9 cellular contexts compared by ENCODE assay signal in genomic region chrX:44344687-44345086, GRCh38.
DNase-seq lines count a peak whose midpoint lies in the region; ATAC-seq lines count a peak whose summit lies in the region.
"Had no signal": no experiment of that assay in that cellular context is flagged by ENCODE, and none has a peak within 500 bp of the region (broad histone marks: within the 10 kb centered on the region; RNA-seq: fewer than 3 reads in every experiment).

No MANE protein-coding gene starts in this region.

- peak overlapping the region; percentile 73 for H3K27ac Mint-ChIP-seq in activated naive CD8-positive, alpha-beta T cell treated with anti-CD3 and anti-CD28 coated beads, Interleukin-2, amount 50 U/mL, for 24 hours
- H3K27ac Mint-ChIP-seq in stimulated activated effector memory CD8-positive, alpha-beta T cell treated with anti-CD3 and anti-CD28 coated beads, Interleukin-12 subunit alpha, Interleukin-12 subunit beta, amount 100 ng/mL, for 72 hours, result peak overlapping the region; percentile 89

- H3K4me1 Mint-ChIP-seq in activated naive CD8-positive, alpha-beta T cell treated with anti-CD3 and anti-CD28 coated beads, Interleukin-2, amount 50 U/mL, for 24 hours, result peaks cover 15% of the 10 kb centered on the region
- peaks cover 18% of the 10 kb centered on the region for H3K4me1 Mint-ChIP-seq in stimulated activated effector memory CD8-positive, alpha-beta T cell treated with anti-CD3 and anti-CD28 coated beads, Interleukin-12 subunit alpha, Interleukin-12 subunit beta, amount 100 ng/mL, for 72 hours

- H3K36me3 Mint-ChIP-seq in activated naive CD8-positive, alpha-beta T cell treated with anti-CD3 and anti-CD28 coated beads, Interleukin-2, amount 50 U/mL, for 24 hours (ENCODE audit: low read depth), result no peaks in the 10 kb centered on the region
- no peaks in the 10 kb centered on the region for H3K36me3 Mint-ChIP-seq in stimulated activated effector memory CD8-positive, alpha-beta T cell treated with anti-CD3 and anti-CD28 coated beads, Interleukin-12 subunit alpha, Interleukin-12 subunit beta, amount 100 ng/mL, for 72 hours

- no peaks in the 10 kb centered on the region for H3K27me3 Mint-ChIP-seq in activated naive CD8-positive, alpha-beta T cell treated with anti-CD3 and anti-CD28 coated beads, Interleukin-2, amount 50 U/mL, for 24 hours

- no peaks in the 10 kb centered on the region for H3K9me3 Mint-ChIP-seq in activated naive CD8-positive, alpha-beta T cell treated with anti-CD3 and anti-CD28 coated beads, Interleukin-2, amount 50 U/mL, for 24 hours
- H3K9me3 Mint-ChIP-seq in stimulated activated effector memory CD8-positive, alpha-beta T cell treated with anti-CD3 and anti-CD28 coated beads, Interleukin-12 subunit alpha, Interleukin-12 subunit beta, amount 100 ng/mL, for 72 hours, result no peaks in the 10 kb centered on the region

- ATAC-seq in activated naive CD8-positive, alpha-beta T cell treated with anti-CD3 and anti-CD28 coated beads, Interleukin-2, amount 50 U/mL, for 24 hours, result no peak
- ATAC-seq in stimulated activated effector memory CD8-positive, alpha-beta T cell treated with anti-CD3 and anti-CD28 coated beads, Interleukin-12 subunit alpha, Interleukin-12 subunit beta, amount 100 ng/mL, for 72 hours, result peak; percentile 36
- no peak for ATAC-seq in HG02852 (IDR thresholded peaks at IDR 0.05; ENCODE audit: unreplicated experiment)

- H3K27ac ChIP-seq in substantia nigra (ENCODE audit: low read depth, low read length, poor library complexity, severe bottlenecking), result no peak overlapping the region

- H3K4me3 Mint-ChIP-seq in activated naive CD8-positive, alpha-beta T cell treated with anti-CD3 and anti-CD28 coated beads, Interleukin-2, amount 50 U/mL, for 24 hours, result peak overlapping the region; percentile 77
- H3K4me3 Mint-ChIP-seq in stimulated activated effector memory CD8-positive, alpha-beta T cell treated with anti-CD3 and anti-CD28 coated beads, Interleukin-12 subunit alpha, Interleukin-12 subunit beta, amount 100 ng/mL, for 72 hours, result peak overlapping the region; percentile 83

- DNase-seq in activated CD4-positive, alpha-beta T cell treated with anti-CD3 and anti-CD28 coated beads for 48 hours, result peak; percentile 1
- no peak for DNase-seq in activated CD4-positive, alpha-beta T cell treated with anti-CD3 and anti-CD28 coated beads for 1 hour
- DNase-seq in NOMO-1 (lab: John Stamatoyannopoulos, UW; ENCODE audit: unreplicated experiment in 2 of 2), result peak; percentile 63 to 81
- no peak for DNase-seq in activated naive CD8-positive, alpha-beta T cell treated with anti-CD3 and anti-CD28 coated beads, Interleukin-2, amount 50 U/mL, for 24 hours
- no peak for DNase-seq in stimulated activated effector memory CD8-positive, alpha-beta T cell treated with anti-CD3 and anti-CD28 coated beads, Interleukin-12 subunit alpha, Interleukin-12 subunit beta, amount 100 ng/mL, for 72 hours (ENCODE audit: low spot score in 2 of 2)
- no peak for DNase-seq in substantia nigra (lab: John Stamatoyannopoulos, UW)
- no peak for DNase-seq in foreskin melanocyte
- DNase-seq: GOT3 had no signal

Comparison
In these comparisons a context has a peak if more than half of its experiments do, and no peak if none do; other contexts are left out.
1. DNase-seq: peak in activated CD4-positive, alpha-beta T cell treated with anti-CD3 and anti-CD28 coated beads for 48 hours (single experiment) and NOMO-1 (2 of 2); none in activated CD4-positive, alpha-beta T cell treated with anti-CD3 and anti-CD28 coated beads for 1 hour (single experiment), activated naive CD8-positive, alpha-beta T cell treated with anti-CD3 and anti-CD28 coated beads, Interleukin-2, amount 50 U/mL, for 24 hours (single experiment), stimulated activated effector memory CD8-positive, alpha-beta T cell treated with anti-CD3 and anti-CD28 coated beads, Interleukin-12 subunit alpha, Interleukin-12 subunit beta, amount 100 ng/mL, for 72 hours (0 of 2), substantia nigra (0 of 49) and foreskin melanocyte (single experiment).